Comparison of ENCODE assay signal across 22 cellular contexts in the genomic region with DNA sequence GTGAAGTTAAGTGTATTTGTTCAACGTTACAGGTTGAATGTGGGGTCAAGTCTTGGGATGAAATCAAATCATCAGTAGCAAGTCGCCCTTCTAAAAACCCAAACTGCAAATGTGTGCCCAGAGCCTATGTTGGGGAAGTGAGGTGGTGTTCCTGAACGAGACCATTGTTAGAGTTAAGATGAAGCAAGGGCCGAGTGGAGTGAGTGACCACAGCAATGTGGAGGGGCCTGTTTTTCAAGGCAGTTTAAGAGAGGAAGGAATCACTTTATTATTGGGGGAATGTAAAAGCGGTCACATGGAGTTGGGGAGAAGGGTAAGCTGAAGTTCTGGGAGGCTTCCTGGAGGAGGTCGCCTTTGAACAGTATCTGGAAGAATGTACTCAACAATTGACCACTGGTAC.
"Had no signal": no experiment of that assay in that cellular context is flagged by ENCODE, and none has a peak within 500 bp of the region (broad histone marks: within the 10 kb centered on the region; RNA-seq: fewer than 3 reads in every experiment).

No MANE protein-coding gene starts in this region.

- H3K4me1 ChIP-seq: foreskin keratinocyte had no signal

- H3K27me3 ChIP-seq: hepatocyte had no signal

- H3K27ac Mint-ChIP-seq: immature natural killer cell, mesothelial cell of epicardium had no signal

- H2AFZ ChIP-seq: hepatocyte had no signal

- H3K4me3 Mint-ChIP-seq: immature natural killer cell, mesothelial cell of epicardium had no signal

- H3K36me3 ChIP-seq: esophagus muscularis mucosa, gastroesophageal sphincter, heart left ventricle, left lung, lower lobe of right lung had no signal

- ATAC-seq: foreskin keratinocyte, gastroesophageal sphincter, heart left ventricle, left cardiac atrium, left lung, left ventricle myocardium superior, lower lobe of right lung had no signal

- H3K4me2 ChIP-seq: hepatocyte had no signal

- H3K9me3 ChIP-seq: esophagus muscularis mucosa, gastroesophageal sphincter, heart left ventricle, left lung, lower lobe of right lung had no signal

- H3K9me3 Mint-ChIP-seq: mesothelial cell of epicardium had no signal

- FAIRE-seq: colon, endothelial cell of umbilical vein, frontal cortex, keratinocyte had no signal

- H3K36me3 Mint-ChIP-seq: mesothelial cell of epicardium had no signal

- DNase-seq: dermis blood vessel endothelial cell; dorsolateral prefrontal cortex; effector CD4-positive, alpha-beta T cell; effector memory CD4-positive, alpha-beta T cell; foreskin keratinocyte; heart left ventricle; hypothalamus; immature natural killer cell; left cardiac atrium; left lung; left ventricle myocardium superior; lower lobe of right lung; mesenchymal stem cell had no signal

- H3K27ac ChIP-seq: coronary artery, dorsolateral prefrontal cortex, esophagus muscularis mucosa, foreskin keratinocyte, gastroesophageal sphincter, heart left ventricle, hepatocyte, left lung, lower lobe of right lung had no signal

- H3K79me2 ChIP-seq: hepatocyte had no signal

- H3K4me3 ChIP-seq: coronary artery, dorsolateral prefrontal cortex, esophagus muscularis mucosa, gastroesophageal sphincter, heart left ventricle, hepatocyte, left lung, lower lobe of right lung had no signal
